ENCODE assay signal across 12 cellular contexts in genomic region chr9:129236441-129237145, GRCh38. TPM values are rescaled to one million over a fixed set of nuclear protein-coding genes. Genes with fewer than 3 reads are reported as not detected.
DNase-seq lines count a peak whose midpoint lies in the region; ATAC-seq and TF ChIP-seq lines count a peak whose summit lies in the region.
"Had no signal": no experiment of that assay in that cellular context is flagged by ENCODE, and none has a peak within 500 bp of the region (broad histone marks: within the 10 kb centered on the region; RNA-seq: fewer than 3 reads in every experiment).

No MANE protein-coding gene starts in this region.

- H3K4ac ChIP-seq in IMR-90 (ENCODE audit: low read depth, low read length): peak overlapping the region; percentile 36; the same call in 1 of the 2 replicates

- H3K4me3 Mint-ChIP-seq in nephron progenitor cell: no peak overlapping the region

- peaks cover 0 to 14% of the 10 kb centered on the region in 2 donors for H3K36me3 Mint-ChIP-seq in activated naive CD4-positive, alpha-beta T cell treated with anti-CD3 and anti-CD28 coated beads, Interleukin-2, amount 50 U/mL, for 72 hours
- no peaks in the 10 kb centered on the region for H3K36me3 Mint-ChIP-seq in nephron progenitor cell (ENCODE audit: low read depth)

- H3K27me3 ChIP-seq in BLaER1: peaks cover 15% of the 10 kb centered on the region
- H3K27me3 ChIP-seq in IMR-90 (ENCODE audit: control insufficient read depth, insufficient read depth, low read length): no peaks in the 10 kb centered on the region
- H3K27me3 ChIP-seq in colonic mucosa: no peaks in the 10 kb centered on the region
- H3K27me3 ChIP-seq in thyroid gland: no peaks in the 10 kb centered on the region

- no peak overlapping the region for H3K18ac ChIP-seq in IMR-90 (ENCODE audit: low read depth, low read length)

- H3K9me3 ChIP-seq in BLaER1: 0 out of 2 replicates have a peak, but pooled peaks cover 5% of the 10 kb centered on the region
- peaks cover 11% of the 10 kb centered on the region for H3K9me3 ChIP-seq in IMR-90 (ENCODE audit: control insufficient read depth, insufficient read depth, low read length)
- no peaks in the 10 kb centered on the region for H3K9me3 ChIP-seq in colonic mucosa
- no peaks in the 10 kb centered on the region for H3K9me3 ChIP-seq in thyroid gland

- no peak for TF ChIP-seq POLR2A in IMR-90 (IDR thresholded peaks at IDR 0.05; ENCODE audit: low read depth, low read length)
- no peak for TF ChIP-seq POLR2A in thyroid gland (IDR thresholded peaks at IDR 0.05)

- H3K9ac ChIP-seq in BLaER1 (no peak overlapping the region), IMR-90 (ENCODE audit: low read depth, low read length) (no peak overlapping the region), colonic mucosa (ENCODE audit: low read depth in 2 of 2, low read length in 2 of 2) (no peak overlapping the region)

- peak overlapping the region; percentile 50 for H3K4me2 ChIP-seq in BLaER1
- peak overlapping the region; percentile 60 for H3K4me2 ChIP-seq in IMR-90 (ENCODE audit: low read depth, low read length)

- no peak overlapping the region for H3K14ac ChIP-seq in IMR-90 (replicated peaks; ENCODE audit: low read depth, low read length)

- no peak overlapping the region; the same call in 1 of the 2 replicates for H2BK120ac ChIP-seq in IMR-90 (ENCODE audit: low read depth, low read length)

- TF ChIP-seq CTCF in IMR-90 (conservative IDR thresholded peaks at IDR 0.05; ENCODE audit: low read depth, low read length) (no peak), nephron progenitor cell (IDR thresholded peaks at IDR 0.05) (no peak), colonic mucosa (IDR thresholded peaks at IDR 0.05) (no peak), thyroid gland (IDR thresholded peaks at IDR 0.05) (no peak)

- peaks cover 7 to 14% of the 10 kb centered on the region in 2 donors for H3K9me3 Mint-ChIP-seq in activated naive CD4-positive, alpha-beta T cell treated with anti-CD3 and anti-CD28 coated beads, Interleukin-2, amount 50 U/mL, for 72 hours
- H3K9me3 Mint-ChIP-seq in nephron progenitor cell: peaks cover 7% of the 10 kb centered on the region

- DNase-seq in IMR-90 (no peak), nephron progenitor cell (no peak), colonic mucosa (no peak), thyroid gland (no peak)
- no peak for DNase-seq in activated naive CD4-positive, alpha-beta T cell treated with anti-CD3 and anti-CD28 coated beads, Interleukin-2, amount 50 U/mL, for 72 hours (ENCODE audit: low spot score in 2 of 2)
- DNase-seq: activated gamma-delta T cell, hippocampal formation, NCI-H82 had no signal

- ATAC-seq in IMR-90 (ENCODE audit: low read depth) (peak; percentile 53), GM19023 (IDR thresholded peaks at IDR 0.05; ENCODE audit: unreplicated experiment) (no peak), HG03039 (IDR thresholded peaks at IDR 0.05; ENCODE audit: unreplicated experiment) (no peak)
- ATAC-seq in activated naive CD4-positive, alpha-beta T cell treated with anti-CD3 and anti-CD28 coated beads, Interleukin-2, amount 50 U/mL, for 72 hours: peak; percentile 14 to 32

- H4K20me1 ChIP-seq in BLaER1: no peaks in the 10 kb centered on the region
- H4K20me1 ChIP-seq in IMR-90 (ENCODE audit: insufficient read depth, low read length): no peaks in the 10 kb centered on the region

- H3K27ac Mint-ChIP-seq in activated naive CD4-positive, alpha-beta T cell treated with anti-CD3 and anti-CD28 coated beads, Interleukin-2, amount 50 U/mL, for 72 hours: peak overlapping the region; percentile 81 to 87
- H3K27ac Mint-ChIP-seq in nephron progenitor cell: peak overlapping the region; percentile 75

- H3K4me1 Mint-ChIP-seq in nephron progenitor cell: peaks cover 36% of the 10 kb centered on the region

- dilution Hi-C loops in IMR-90 (cut with HindIII; ENCODE audit: low sequenced_read_pairs, unreplicated experiment): no loop called here

- H3K4me3 ChIP-seq in BLaER1 (no peak overlapping the region), IMR-90 (ENCODE audit: insufficient read depth, low read depth, low read length) (no peak overlapping the region), colonic mucosa (no peak overlapping the region), thyroid gland (replicated peaks in 1 of 3) (no peak overlapping the region)
- H3K4me3 ChIP-seq: GM12878 had no signal

- H4K8ac ChIP-seq in IMR-90 (ENCODE audit: low read depth in 2 of 2, low read length in 2 of 2): peak overlapping the region in 1 of 2 experiments; percentile 38; a peak in 1 of 4 replicates

- no peak overlapping the region for H3K56ac ChIP-seq in IMR-90 (ENCODE audit: extremely low read depth, insufficient read depth, low read length)

- no peak overlapping the region for H2BK15ac ChIP-seq in IMR-90 (ENCODE audit: low read depth, low read length)

- H3K27ac ChIP-seq in BLaER1: no peak overlapping the region
- H3K27ac ChIP-seq in IMR-90 (ENCODE audit: insufficient read depth, low read length): no peak overlapping the region
- no peak overlapping the region for H3K27ac ChIP-seq in colonic mucosa
- no peak overlapping the region for H3K27ac ChIP-seq in thyroid gland

- no peak for TF ChIP-seq RAD21 in IMR-90 (IDR thresholded peaks at IDR 0.05; ENCODE audit: low read length)

- no peak overlapping the region for H4K5ac ChIP-seq in IMR-90 (ENCODE audit: low read depth, low read length)

- intact Hi-C loops in IMR-90 (cut with micrococcal nuclease) (no loop called here), colonic mucosa (cut with DNase I) (no loop called here), thyroid gland (cut with DNase I) (no loop called here)

- H3K23ac ChIP-seq in IMR-90 (ENCODE audit: low read depth, low read length): no peak overlapping the region

- 70% methylated on average over 4 of the region's 15 CpGs; no CpG with 5 or more reads in 1 of the 2 experiments for WGBS in IMR-90 (ENCODE audit: extremely low coverage in 2 of 2, insufficient read length in 1 of 2), 2 experiments
- WGBS in thyroid gland, 2 donors: 54 to 68% methylated on average over 13 to 14 of the region's 15 CpGs

- H4K91ac ChIP-seq in IMR-90 (ENCODE audit: insufficient read depth, low read depth, low read length): no peak overlapping the region

- H3K9me1 ChIP-seq in IMR-90 (ENCODE audit: insufficient read depth, low read length): no peaks in the 10 kb centered on the region

- BruUV-seq in IMR-90 (replicated peaks; lab: Mats Ljungman, UMichigan): no TSS peak

- peak overlapping the region; percentile 71 for H2AK9ac ChIP-seq in IMR-90 (replicated peaks; ENCODE audit: low read depth, low read length, poor library complexity)

- 0 out of 2 replicates have a peak overlapping the region, but pooled peaks have one; percentile 6 for H2BK20ac ChIP-seq in IMR-90 (ENCODE audit: low read depth, low read length)

- CTCF ChIA-PET in IMR-90 (lab: Yijun Ruan, JAX): no interaction called here

- no peaks in the 10 kb centered on the region for H3K79me1 ChIP-seq in IMR-90 (ENCODE audit: low read depth in 1 of 2, low read length in 2 of 2)

- peak overlapping the region; percentile 50; the same call in 1 of the 2 replicates for H2AK5ac ChIP-seq in IMR-90 (ENCODE audit: low read depth, low read length)

- H2BK5ac ChIP-seq in IMR-90 (ENCODE audit: low read depth, low read length, poor library complexity, severe bottlenecking): no peak overlapping the region

- H3K36me3 ChIP-seq in BLaER1: no peaks in the 10 kb centered on the region
- no peaks in the 10 kb centered on the region for H3K36me3 ChIP-seq in IMR-90 (ENCODE audit: control insufficient read depth, insufficient read depth, low read length)
- no peaks in the 10 kb centered on the region for H3K36me3 ChIP-seq in colonic mucosa
- H3K36me3 ChIP-seq in thyroid gland: no peaks in the 10 kb centered on the region

- H3K4me1 ChIP-seq in BLaER1 (peaks cover 12% of the 10 kb centered on the region; the same call in 1 of the 2 replicates), IMR-90 (ENCODE audit: control insufficient read depth, insufficient read depth, low read length) (peaks cover 6% of the 10 kb centered on the region), colonic mucosa (no peaks in the 10 kb centered on the region), thyroid gland (no peaks in the 10 kb centered on the region)

- peak overlapping the region; percentile 92 for H2AFZ ChIP-seq in IMR-90 (replicated peaks; ENCODE audit: low read length, poor library complexity)

- peaks cover 9% of the 10 kb centered on the region for H3K27me3 Mint-ChIP-seq in nephron progenitor cell (ENCODE audit: low read depth, poor library complexity)

- in situ Hi-C loops in IMR-90 (cut with MboI; ENCODE audit: low sequenced_read_pairs): no loop called here

- POLR2A ChIA-PET in IMR-90 (lab: Charles Lee; ENCODE audit: unreplicated experiment): no interaction called here

TF ChIP-seq in IMR-90, 13 proteins besides CTCF, POLR2A, EP300 and RAD21:
- TF ChIP-seq SMC3 (IDR thresholded peaks at IDR 0.05; ENCODE audit: low read depth, low read length): no peak
- no peak for TF ChIP-seq MXI1 (IDR thresholded peaks at IDR 0.05; ENCODE audit: borderline replicate concordance, low read depth, low read length)
- TF ChIP-seq ELK1 (IDR thresholded peaks at IDR 0.05; ENCODE audit: borderline replicate concordance, low read depth, low read length): no peak
- TF ChIP-seq FOS (IDR thresholded peaks at IDR 0.05; ENCODE audit: low read depth, low read length): no peak
- no peak for TF ChIP-seq MAFK (IDR thresholded peaks at IDR 0.05; ENCODE audit: low read depth, low read length)
- no peak for TF ChIP-seq BHLHE40 (IDR thresholded peaks at IDR 0.05; ENCODE audit: low read depth, low read length)

RNA-seq across cellular contexts. Expression of gene IER5L, which starts 58.5 kb away (rescaled TPM):
- 12.5 and 14.4 TPM in 2 replicates for total RNA-seq in IMR-90 (2012; rRNA removed)
- polyA plus RNA-seq in IMR-90 (2012; rRNA removed): 13.4 and 21.0 TPM in 2 replicates
- polyA plus RNA-seq in IMR-90 (2012; cell fraction: cytosol; rRNA removed): 12.4 and 35.8 TPM in 2 replicates
- polyA plus RNA-seq in IMR-90 (2012; cell fraction: nucleus; rRNA removed; ENCODE audit: low replicate concordance): 13.1 and 28.4 TPM in 2 replicates
- 1 to 10 TPM; 3.6 to 5.7 TPM for total RNA-seq in activated naive CD4-positive, alpha-beta T cell treated with anti-CD3 and anti-CD28 coated beads, Interleukin-2, amount 50 U/mL, for 72 hours
- 1 to 10 TPM; 9.1 to 9.6 TPM for total RNA-seq in colonic mucosa
- 10 to 100 TPM in 3 of 4 donors, 1 to 10 TPM in 1; 7.8 to 20.2 (median 12.6) TPM for total RNA-seq in thyroid gland

Comparison
In these comparisons a context has a peak if more than half of its experiments do, and no peak if none do; other contexts are left out.
1. ATAC-seq: peak in IMR-90 (single experiment) and activated naive CD4-positive, alpha-beta T cell treated with anti-CD3 and anti-CD28 coated beads, Interleukin-2, amount 50 U/mL, for 72 hours (2 of 2); none in GM19023 (single experiment) and HG03039 (single experiment).